ENCODE assay signal across 8 cellular contexts in genomic region chr3:44478055-44478468, GRCh38. TPM values are rescaled to one million over a fixed set of nuclear protein-coding genes. Genes with fewer than 3 reads are reported as not detected.
DNase-seq lines count a peak whose midpoint lies in the region; ATAC-seq and TF ChIP-seq lines count a peak whose summit lies in the region.

No MANE protein-coding gene starts in this region.

- peak overlapping the region; percentile 90 to 96 for H3K27ac Mint-ChIP-seq in effector memory CD8-positive, alpha-beta T cell

- H3K9me2 ChIP-seq in MM.1S (replicated peaks; ENCODE audit: insufficient read depth, low read length): no peaks in the 10 kb centered on the region

- ATAC-seq in effector memory CD8-positive, alpha-beta T cell (replicated peaks): no peak

- no peaks in the 10 kb centered on the region for H3K9me3 ChIP-seq in MM.1S (replicated peaks; ENCODE audit: insufficient read depth, low read length)
- no peaks in the 10 kb centered on the region for H3K9me3 ChIP-seq in osteoblast (ENCODE audit: low read depth, low read length)

- H3K36me3 ChIP-seq in GM06990 (ENCODE audit: control insufficient read depth, insufficient read depth, low read length): no peaks in the 10 kb centered on the region
- H3K36me3 ChIP-seq in MM.1S (replicated peaks; ENCODE audit: insufficient read depth, low read length): no peaks in the 10 kb centered on the region
- H3K36me3 ChIP-seq in osteoblast (ENCODE audit: insufficient read depth, low read length): no peaks in the 10 kb centered on the region

- TF ChIP-seq CTCF in GM06990 (IDR thresholded peaks at IDR 0.05; ENCODE audit: insufficient read depth, low read length, poor library complexity, severe bottlenecking) (no peak), MM.1S (IDR thresholded peaks at IDR 0.05; ENCODE audit: low read length) (no peak), osteoblast (IDR thresholded peaks at IDR 0.05; ENCODE audit: extremely low read depth, low read depth, low read length) (no peak)

- H3K27ac ChIP-seq in MM.1S (ENCODE audit: low read length) (no peak overlapping the region), osteoblast (ENCODE audit: low read depth, low read length) (peak overlapping the region; percentile 47)

- H3K4me2 ChIP-seq in MM.1S (ENCODE audit: low read depth, low read length): peak overlapping the region; percentile 56
- peak overlapping the region; percentile 90 for H3K4me2 ChIP-seq in osteoblast (ENCODE audit: insufficient read depth, low read length)

- H4K20me1 ChIP-seq in MM.1S (ENCODE audit: insufficient read depth, low read length) (no peaks in the 10 kb centered on the region), osteoblast (ENCODE audit: insufficient read depth, low read length) (peaks cover 2% of the 10 kb centered on the region)

- H3K4me1 ChIP-seq in MM.1S (ENCODE audit: low read length) (no peaks in the 10 kb centered on the region), osteoblast (ENCODE audit: insufficient read depth, low read length) (peaks cover 18% of the 10 kb centered on the region)

- H3F3A ChIP-seq in MM.1S (ENCODE audit: insufficient read depth, low read length): no peaks in the 10 kb centered on the region

- peaks cover 17 to 19% of the 10 kb centered on the region in 2 donors for H3K4me1 Mint-ChIP-seq in effector memory CD8-positive, alpha-beta T cell (ENCODE audit: low read depth in 2 of 2)

- no peaks in the 10 kb centered on the region for H3K27me3 Mint-ChIP-seq in effector memory CD8-positive, alpha-beta T cell

- H3K36me3 Mint-ChIP-seq in effector memory CD8-positive, alpha-beta T cell (ENCODE audit: insufficient read depth): peaks cover 5% of the 10 kb centered on the region

- H3K9ac ChIP-seq in MM.1S (ENCODE audit: low read length): peak overlapping the region; percentile 26; the same call in 1 of the 2 replicates

- H3K79me2 ChIP-seq in MM.1S (ENCODE audit: low read length) (peaks cover 30% of the 10 kb centered on the region), osteoblast (ENCODE audit: insufficient read depth, low read length) (peaks cover 39% of the 10 kb centered on the region)

- DNase-seq in GM06990 (ENCODE audit: extremely low read depth, insufficient read length) (no peak), MM.1S (no peak), osteoblast (ENCODE audit: insufficient read length, low spot score, missing footprints) (peak; percentile 73), NCI-H187 (lab: John Stamatoyannopoulos, UW) (no peak), HK-2 (ENCODE audit: unreplicated experiment) (no peak), activated gamma-delta T cell treated with Interleukin-2 at 50 U/mL for 16 hours (no peak)
- DNase-seq in effector memory CD8-positive, alpha-beta T cell: peak in 1 of 3 experiments; percentile 1
- no peak for DNase-seq in activated effector memory CD4-positive, alpha-beta T cell treated with anti-CD3 and anti-CD28 coated beads, Interleukin-2, amount 50 U/mL, for 16 hours

- H2AFZ ChIP-seq in MM.1S (ENCODE audit: low read length) (peak overlapping the region; percentile 93), osteoblast (ENCODE audit: low read length) (peak overlapping the region; percentile 100)

- no peaks in the 10 kb centered on the region for H3K9me3 Mint-ChIP-seq in effector memory CD8-positive, alpha-beta T cell

- H3K27me3 ChIP-seq in GM06990 (replicated peaks; ENCODE audit: control insufficient read depth, insufficient read depth, low read length) (no peaks in the 10 kb centered on the region), MM.1S (replicated peaks; ENCODE audit: insufficient read depth, low read length) (no peaks in the 10 kb centered on the region), osteoblast (ENCODE audit: insufficient read depth, low read length) (no peaks in the 10 kb centered on the region)

- H3K4me3 ChIP-seq in GM06990 (replicated peaks; ENCODE audit: low read depth, low read length) (peak overlapping the region; percentile 57), MM.1S (ENCODE audit: low read length) (peak overlapping the region; percentile 62), osteoblast (ENCODE audit: insufficient read depth, low read length) (peak overlapping the region; percentile 78)

- peak overlapping the region; percentile 92 to 96 for H3K4me3 Mint-ChIP-seq in effector memory CD8-positive, alpha-beta T cell

RNA-seq across cellular contexts. Expression of gene ZNF445, which starts 0.6 kb away (rescaled TPM):
- total RNA-seq in osteoblast: 9.8 and 11.5 TPM in 2 replicates
